In genomic region chr13:79522583-79522982, GRCh38 we compare ENCODE assay signal across 1 cellular context.
TF ChIP-seq lines count a peak whose summit lies in the region.

No MANE protein-coding gene starts in this region.

TF ChIP-seq in GM23338, 12 proteins besides CTCF, POLR2A, EP300 and RAD21 (continued from another document):
- TF ChIP-seq REST (IDR thresholded peaks at IDR 0.05; ENCODE audit: unreplicated experiment), result no peak
- TF ChIP-seq STAT1 (IDR thresholded peaks at IDR 0.05; ENCODE audit: unreplicated experiment), result no peak
- TF ChIP-seq NANOG (IDR thresholded peaks at IDR 0.05; ENCODE audit: borderline replicate concordance), result no peak
- no peak for TF ChIP-seq EZH2phosphoT487 (IDR thresholded peaks at IDR 0.05; ENCODE audit: unreplicated experiment)
- no peak for TF ChIP-seq JUNB (IDR thresholded peaks at IDR 0.05; ENCODE audit: unreplicated experiment)
- no peak for TF ChIP-seq ZNF331 (CRISPR knock-in tag; IDR thresholded peaks at IDR 0.05; ENCODE audit: low read depth)
- no peak for TF ChIP-seq CREB1 (CRISPR knock-in tag; IDR thresholded peaks at IDR 0.05; ENCODE audit: low read depth)
